ENCODE assay signal across 34 cellular contexts in genomic region chr6:52117352-52117751, GRCh38. TPM values are rescaled to one million over a fixed set of nuclear protein-coding genes. Genes with fewer than 3 reads are reported as not detected.
"Had no signal": no experiment of that assay in that cellular context is flagged by ENCODE, and none has a peak within 500 bp of the region (broad histone marks: within the 10 kb centered on the region; RNA-seq: fewer than 3 reads in every experiment).

No MANE protein-coding gene starts in this region.

- H3K36me3 ChIP-seq: MG63, SJSA1 had no signal

- DNase-seq: Kasumi-1, KG1, MG63, NCI-H1048, NCI-H1092 treated with DMSO at 0.1 percent for 48 hours, NCI-H1105 treated with DMSO at 0.1 percent for 48 hours, NCI-H1417, NCI-H1436, NCI-H146, NCI-H1694, NCI-H187, NCI-H1930, NCI-H2029 treated with DMSO at 0.1 percent for 48 hours, NCI-H2081 treated with DMSO at 0.1 percent for 48 hours, NCI-H2107, NCI-H2171, NCI-H226, NCI-H446 treated with DMSO at 0.1 percent for 48 hours, NCI-H510A, NCI-H524, NCI-H526, NCI-H69, NCI-H748 treated with DMSO at 0.1 percent for 48 hours, NCI-H82, PC-9, SHP77, SIG-M5 had no signal

- ATAC-seq: Panc1, Right ventricle myocardium inferior, SK-N-SH treated with all-trans-retinoic acid at 6 μM for 48 hours had no signal

- H3K9me3 ChIP-seq: SJSA1 had no signal

- H3K4me3 ChIP-seq: MG63, PC-9, SJSA1 had no signal

- H3K27me3 ChIP-seq: SJSA1 had no signal

- H3K4me1 ChIP-seq: SJSA1 had no signal

- H3K27ac ChIP-seq: PC-9, RWPE1, SJSA1 had no signal

RNA-seq across cellular contexts. Expression of gene PKHD1, which starts 29.9 kb away (rescaled TPM):
- total RNA-seq: OCI-LY7, PC-9, Right ventricle myocardium inferior, RPMI7951 had no signal
